In genomic region chr15:81493246-81493645, GRCh38 we compare ENCODE assay signal across 1 cellular context.
TF ChIP-seq lines count a peak whose summit lies in the region.

No MANE protein-coding gene starts in this region.

TF ChIP-seq in K562, 482 proteins besides CTCF, POLR2A, EP300 and RAD21:
- TF ChIP-seq ZBTB40 (IDR thresholded peaks at IDR 0.05) (peak; percentile 88), ZBTB40 (CRISPR knock-in tag; IDR thresholded peaks at IDR 0.05) (0 out of 2 replicates have a peak, but pooled peaks have one; percentile 51), L3MBTL2 (IDR thresholded peaks at IDR 0.05) (no peak), JUN (IDR thresholded peaks at IDR 0.05; ENCODE audit: borderline replicate concordance, low read depth, low read length) (no peak), JUN (CRISPR knock-in tag; IDR thresholded peaks at IDR 0.05; ENCODE audit: borderline replicate concordance) (no peak), PTRF (tag; IDR thresholded peaks at IDR 0.05) (no peak), FOXM1 (IDR thresholded peaks at IDR 0.05; ENCODE audit: low read depth) (no peak), FOXM1 (CRISPR knock-in tag; IDR thresholded peaks at IDR 0.05; ENCODE audit: low read depth) (no peak), YY1 (IDR thresholded peaks at IDR 0.05; ENCODE audit: borderline replicate concordance in 1 of 3, control insufficient read depth in 1 of 3, extremely low read depth in 1 of 3, insufficient read depth in 3 of 3, insufficient read length in 1 of 3, insufficient replicate concordance in 2 of 3, low read depth in 1 of 3, low read length in 2 of 3) (no peak)
- TF ChIP-seq, protein P1, sequence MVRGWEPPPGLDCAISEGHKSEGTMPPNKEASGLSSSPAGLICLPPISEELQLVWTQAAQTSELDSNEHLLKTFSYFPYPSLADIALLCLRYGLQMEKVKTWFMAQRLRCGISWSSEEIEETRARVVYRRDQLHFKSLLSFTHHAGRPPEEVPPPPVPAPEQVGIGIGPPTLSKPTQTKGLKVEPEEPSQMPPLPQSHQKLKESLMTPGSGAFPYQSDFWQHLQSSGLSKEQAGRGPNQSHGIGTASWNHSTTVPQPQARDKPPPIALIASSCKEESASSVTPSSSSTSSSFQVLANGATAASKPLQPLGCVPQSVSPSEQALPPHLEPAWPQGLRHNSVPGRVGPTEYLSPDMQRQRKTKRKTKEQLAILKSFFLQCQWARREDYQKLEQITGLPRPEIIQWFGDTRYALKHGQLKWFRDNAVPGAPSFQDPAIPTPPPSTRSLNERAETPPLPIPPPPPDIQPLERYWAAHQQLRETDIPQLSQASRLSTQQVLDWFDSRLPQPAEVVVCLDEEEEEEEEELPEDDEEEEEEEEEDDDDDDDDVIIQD (CRISPR knock-in tag; IDR thresholded peaks at IDR 0.05) = no peak
TF ChIP-seq in K562: peak in this region for 1.
